In genomic region chr1:28507646-28508434, GRCh38 we compare ENCODE assay signal across 8 cellular contexts. TPM values are rescaled to one million over a fixed set of nuclear protein-coding genes. Genes with fewer than 3 reads are reported as not detected.
DNase-seq lines count a peak whose midpoint lies in the region; ATAC-seq, FAIRE-seq and TF ChIP-seq lines count a peak whose summit lies in the region.

No MANE protein-coding gene starts in this region.

- H2BK120ac ChIP-seq in IMR-90 (ENCODE audit: low read depth, low read length), result no peak overlapping the region

- H2AK5ac ChIP-seq in IMR-90 (ENCODE audit: low read depth, low read length), result 0 out of 2 replicates have a peak overlapping the region, but pooled peaks have one; percentile 62

- peak overlapping the region; percentile 80 to 93 for H4K8ac ChIP-seq in IMR-90 (ENCODE audit: low read depth in 2 of 2, low read length in 2 of 2)

- no peaks in the 10 kb centered on the region for H3K9me3 Mint-ChIP-seq in astrocyte (ENCODE audit: unreplicated experiment)

- H3K79me2 ChIP-seq in astrocyte (ENCODE audit: insufficient read depth, low read length), result peaks cover 49% of the 10 kb centered on the region

- TF ChIP-seq RAD21 in IMR-90 (IDR thresholded peaks at IDR 0.05; ENCODE audit: low read length), result no peak

- H3K4me3 ChIP-seq in AG04450 (ENCODE audit: low read depth, low read length) (peak overlapping the region; percentile 95), IMR-90 (ENCODE audit: insufficient read depth, low read depth, low read length) (peak overlapping the region; percentile 88), astrocyte (ENCODE audit: insufficient read depth, low read depth, low read length) (peak overlapping the region; percentile 92), mucosa of rectum (ENCODE audit: low read length in 2 of 2) (peak overlapping the region; percentile 87 to 98)

- WGBS in IMR-90 (ENCODE audit: extremely low coverage in 2 of 2, insufficient read length in 1 of 2), 2 experiments, result 7% methylated on average over 2 of the region's 10 CpGs; no CpG with 5 or more reads in 1 of the 2 experiments

- peak overlapping the region; percentile 99 for H3K4me3 Mint-ChIP-seq in astrocyte (ENCODE audit: unreplicated experiment)

- no peak overlapping the region for H2BK20ac ChIP-seq in IMR-90 (ENCODE audit: low read depth, low read length)

- peaks cover 46% of the 10 kb centered on the region for H3K36me3 ChIP-seq in IMR-90 (ENCODE audit: control insufficient read depth, insufficient read depth, low read length)
- H3K36me3 ChIP-seq in astrocyte (ENCODE audit: insufficient read depth, low read length), result peaks cover 46% of the 10 kb centered on the region
- peaks cover 37 to 44% of the 10 kb centered on the region in 2 donors for H3K36me3 ChIP-seq in mucosa of rectum (ENCODE audit: control insufficient read depth in 2 of 2, insufficient read depth in 2 of 2, low read length in 2 of 2)

- H3K4me1 ChIP-seq in IMR-90 (ENCODE audit: control insufficient read depth, insufficient read depth, low read length) (peaks cover 13% of the 10 kb centered on the region), astrocyte (ENCODE audit: insufficient read depth, low read length) (peaks cover 25% of the 10 kb centered on the region), mucosa of rectum (ENCODE audit: control insufficient read depth in 2 of 2, insufficient read depth in 2 of 2, low read length in 2 of 2) (peaks cover 26 to 30% of the 10 kb centered on the region in 2 donors)

- no peak for DNase-seq in AG04450 (ENCODE audit: low read depth, low spot score)
- no peak for DNase-seq in IMR-90
- DNase-seq in astrocyte (ENCODE audit: low read depth), result no peak
- DNase-seq in glomerular visceral epithelial cell (ENCODE audit: extremely low spot score), result no peak
- no peak for DNase-seq in G401 (ENCODE audit: low spot score)

- H3K9ac ChIP-seq in IMR-90 (ENCODE audit: low read depth, low read length) (peak overlapping the region; percentile 69), astrocyte (ENCODE audit: low read length) (peak overlapping the region; percentile 94), mucosa of rectum (ENCODE audit: low read depth in 1 of 2, low read length in 2 of 2) (peak overlapping the region; percentile 84 to 94)

- intact Hi-C loops in IMR-90 (cut with micrococcal nuclease), result loop anchor here (5.0 kb wide), 1 partner anchor 101 kb away; no protein-coding TSS in a partner anchor

- peak overlapping the region; percentile 88 for H3K4ac ChIP-seq in IMR-90 (ENCODE audit: low read depth, low read length)

- peaks cover 14% of the 10 kb centered on the region for H3K9me1 ChIP-seq in IMR-90 (ENCODE audit: insufficient read depth, low read length)

- H2BK5ac ChIP-seq in IMR-90 (ENCODE audit: low read depth, low read length, poor library complexity, severe bottlenecking), result peak overlapping the region; percentile 79

- H2BK15ac ChIP-seq in IMR-90 (ENCODE audit: low read depth, low read length), result no peak overlapping the region

- peak overlapping the region; percentile 84 for H3K18ac ChIP-seq in IMR-90 (ENCODE audit: low read depth, low read length)

- peak overlapping the region; percentile 81 for H4K91ac ChIP-seq in IMR-90 (ENCODE audit: insufficient read depth, low read depth, low read length)

- H3K36me3 Mint-ChIP-seq in astrocyte (ENCODE audit: low read depth, unreplicated experiment), result peaks cover 37% of the 10 kb centered on the region

- H3K56ac ChIP-seq in IMR-90 (ENCODE audit: extremely low read depth, insufficient read depth, low read length), result peak overlapping the region; percentile 99

- peak; percentile 27; the same call in 1 of the 2 replicates for TF ChIP-seq POLR2A in IMR-90 (IDR thresholded peaks at IDR 0.05; ENCODE audit: low read depth, low read length)

- peak overlapping the region; percentile 95 for H3K23ac ChIP-seq in IMR-90 (ENCODE audit: low read depth, low read length)

- H3K14ac ChIP-seq in IMR-90 (replicated peaks; ENCODE audit: low read depth, low read length), result peak overlapping the region; percentile 98

- peak overlapping the region; percentile 76 for H2AK9ac ChIP-seq in IMR-90 (replicated peaks; ENCODE audit: low read depth, low read length, poor library complexity)

- in situ Hi-C loops in IMR-90 (cut with MboI; ENCODE audit: low sequenced_read_pairs) (no loop called here), G401 (cut with HindIII; ENCODE audit: low sequenced_read_pairs) (no loop called here)

- H2AFZ ChIP-seq in IMR-90 (replicated peaks; ENCODE audit: low read length, poor library complexity) (no peak overlapping the region), astrocyte (ENCODE audit: low read depth, low read length) (no peak overlapping the region)

- ATAC-seq in IMR-90 (ENCODE audit: low read depth), result no peak
- ATAC-seq in GM21529 (IDR thresholded peaks at IDR 0.05; ENCODE audit: unreplicated experiment), result no peak
- no peak for ATAC-seq in HG03196 (IDR thresholded peaks at IDR 0.05; ENCODE audit: unreplicated experiment)

- H3K27me3 Mint-ChIP-seq in astrocyte (ENCODE audit: low read depth, unreplicated experiment), result no peaks in the 10 kb centered on the region

- H3K27ac ChIP-seq in AG04450 (ENCODE audit: low read depth, low read length) (peak overlapping the region; percentile 89), IMR-90 (ENCODE audit: insufficient read depth, low read length) (peak overlapping the region; percentile 94), astrocyte (ENCODE audit: low read depth, low read length) (peak overlapping the region; percentile 73), mucosa of rectum (ENCODE audit: low read depth in 2 of 2, low read length in 2 of 2) (peak overlapping the region; percentile 89 to 90)

- TF ChIP-seq CTCF in AG04450 (IDR thresholded peaks at IDR 0.05; ENCODE audit: low read depth, low read length), result no peak
- no peak for TF ChIP-seq CTCF in IMR-90 (conservative IDR thresholded peaks at IDR 0.05; ENCODE audit: low read depth, low read length)
- no peak for TF ChIP-seq CTCF in astrocyte (IDR thresholded peaks at IDR 0.05; ENCODE audit: insufficient read depth, low read depth, low read length)

- dilution Hi-C loops in IMR-90 (cut with HindIII; ENCODE audit: low sequenced_read_pairs, unreplicated experiment), result no loop called here

- H3K4me1 Mint-ChIP-seq in astrocyte (ENCODE audit: low read depth, unreplicated experiment), result peaks cover 20% of the 10 kb centered on the region

- no peak for FAIRE-seq in astrocyte (lab: Jason Lieb, UNC)

- H4K20me1 ChIP-seq in IMR-90 (ENCODE audit: insufficient read depth, low read length), result peaks cover 65% of the 10 kb centered on the region
- peaks cover 60% of the 10 kb centered on the region for H4K20me1 ChIP-seq in astrocyte (ENCODE audit: insufficient read depth, low read length)

- CTCF ChIA-PET in AG04450 (lab: Charles Lee) (interaction anchor here (2.0 to 2.9 kb wide), 3 partner anchors 9 to 148 kb away, joined by 7 to 8 read pairs (median 8); no protein-coding TSS in a partner anchor), IMR-90 (lab: Yijun Ruan, JAX) (interaction anchor here (0.8 kb wide), 1 partner anchor 9 kb away, joined by 5 read pairs; no protein-coding TSS in a partner anchor)

- POLR2A ChIA-PET in AG04450 (lab: Yijun Ruan, JAX) (interaction anchor here (0.7 to 2.8 kb wide), 7 partner anchors 70 to 248 kb away, joined by 3 to 15 read pairs (median 5); partner anchors contain the start of gene RNU11), IMR-90 (lab: Charles Lee; ENCODE audit: unreplicated experiment) (interaction anchor here (0.6 to 1.0 kb wide), 4 partner anchors 74 to 265 kb away, joined by 3 to 10 read pairs (median 4); no protein-coding TSS in a partner anchor)

- H3K4me2 ChIP-seq in IMR-90 (ENCODE audit: low read depth, low read length) (peak overlapping the region; percentile 97), astrocyte (ENCODE audit: low read length) (peak overlapping the region; percentile 88)

- H3K27me3 ChIP-seq in AG04450 (ENCODE audit: control insufficient read depth, insufficient read depth, low read length) (no peaks in the 10 kb centered on the region), IMR-90 (ENCODE audit: control insufficient read depth, insufficient read depth, low read length) (no peaks in the 10 kb centered on the region), astrocyte (ENCODE audit: insufficient read depth, low read length) (no peaks in the 10 kb centered on the region), mucosa of rectum (ENCODE audit: control insufficient read depth in 2 of 2, insufficient read depth in 2 of 2, low read length in 2 of 2) (no peaks in the 10 kb centered on the region)

- H3K9me3 ChIP-seq in AG04450 (ENCODE audit: control insufficient read depth, insufficient read depth, low read length) (no peaks in the 10 kb centered on the region), IMR-90 (ENCODE audit: control insufficient read depth, insufficient read depth, low read length) (no peaks in the 10 kb centered on the region), astrocyte (ENCODE audit: insufficient read depth, low read depth, low read length) (no peaks in the 10 kb centered on the region), mucosa of rectum (ENCODE audit: control insufficient read depth in 2 of 2, low read length in 2 of 2) (no peaks in the 10 kb centered on the region)

- peak overlapping the region; percentile 70; the same call in 1 of the 2 replicates for H4K5ac ChIP-seq in IMR-90 (ENCODE audit: low read depth, low read length)

- BruUV-seq in IMR-90 (replicated peaks; lab: Mats Ljungman, UMichigan), result no TSS peak

- H3K27ac Mint-ChIP-seq in astrocyte (ENCODE audit: unreplicated experiment), result peak overlapping the region; percentile 100

- peaks cover 17 to 38% of the 10 kb centered on the region in 2 experiments for H3K79me1 ChIP-seq in IMR-90 (ENCODE audit: low read depth in 1 of 2, low read length in 2 of 2)

TF ChIP-seq in IMR-90, 13 proteins besides CTCF, POLR2A, EP300 and RAD21 (continues in another document):
- TF ChIP-seq RFX5 (IDR thresholded peaks at IDR 0.05; ENCODE audit: low read depth, low read length) (no peak), NFE2L2 (IDR thresholded peaks at IDR 0.05; ENCODE audit: low read depth, low read length) (no peak), CHD1 (IDR thresholded peaks at IDR 0.05; ENCODE audit: low read depth, low read length) (peak; percentile 81), MAFK (IDR thresholded peaks at IDR 0.05; ENCODE audit: low read depth, low read length) (no peak)

RNA-seq across cellular contexts. Expression of gene RCC1, which starts 2.0 kb away (rescaled TPM):
- polyA plus RNA-seq in AG04450 (2011; rRNA removed), result 22.4 and 24.0 TPM in 2 replicates
- 27.2 and 44.4 TPM in 2 replicates for polyA minus RNA-seq in AG04450 (2011; rRNA and poly(A)+ RNA removed)
- total RNA-seq in IMR-90 (2012; rRNA removed), result 33.9 and 43.9 TPM in 2 replicates
- polyA plus RNA-seq in IMR-90 (2012; rRNA removed), result 28.7 and 33.2 TPM in 2 replicates
- polyA plus RNA-seq in IMR-90 (2012; cell fraction: cytosol; rRNA removed), result 23.3 and 34.3 TPM in 2 replicates
- 19.3 and 25.8 TPM in 2 replicates for polyA plus RNA-seq in IMR-90 (2012; cell fraction: nucleus; rRNA removed; ENCODE audit: low replicate concordance)
- total RNA-seq in astrocyte, result 21.8 and 23.7 TPM in 2 replicates
- 116 and 139 TPM in 2 replicates for total RNA-seq in G401 (2014; rRNA removed; shearing (Covaris generic))

RNA-seq across cellular contexts. Expression of gene TRNAU1AP, which starts 45.0 kb away (rescaled TPM):
- polyA plus RNA-seq in AG04450 (2011; rRNA removed) (29.4 and 30.1 TPM in 2 replicates), IMR-90 (2012; rRNA removed) (23.3 and 24.1 TPM in 2 replicates)
- 12.0 and 13.2 TPM in 2 replicates for polyA minus RNA-seq in AG04450 (2011; rRNA and poly(A)+ RNA removed)
- total RNA-seq in IMR-90 (2012; rRNA removed) (23.8 and 25.3 TPM in 2 replicates), astrocyte (20.5 and 21.7 TPM in 2 replicates)
- 10.5 and 14.8 TPM in 2 replicates for polyA plus RNA-seq in IMR-90 (2012; cell fraction: cytosol; rRNA removed)
- polyA plus RNA-seq in IMR-90 (2012; cell fraction: nucleus; rRNA removed; ENCODE audit: low replicate concordance), result 16.6 and 42.3 TPM in 2 replicates
- total RNA-seq in G401 (2014; rRNA removed; shearing (Covaris generic)), result 20.2 and 35.6 TPM in 2 replicates
